Comparison of ENCODE assay signal across 9 cellular contexts in genomic region chr5:160685695-160686094, GRCh38.
DNase-seq lines count a peak whose midpoint lies in the region; ATAC-seq and TF ChIP-seq lines count a peak whose summit lies in the region.
"Had no signal": no experiment of that assay in that cellular context is flagged by ENCODE, and none has a peak within 500 bp of the region (broad histone marks: within the 10 kb centered on the region; RNA-seq: fewer than 3 reads in every experiment).

No MANE protein-coding gene starts in this region.

- no peak for TF ChIP-seq POLR2A in sigmoid colon (IDR thresholded peaks at IDR 0.05)

- H3K4me3 ChIP-seq in GM12864 (ENCODE audit: low read depth, low read length) (no peak overlapping the region), hepatocyte (no peak overlapping the region), sigmoid colon (no peak overlapping the region)
- H3K4me3 ChIP-seq: cardiac muscle cell had no signal

- H3K27me3 ChIP-seq in hepatocyte = no peaks in the 10 kb centered on the region
- H3K27me3 ChIP-seq in sigmoid colon = no peaks in the 10 kb centered on the region

- intact Hi-C loops in sigmoid colon (cut with DNase I) = no loop called here

- TF ChIP-seq EP300 in sigmoid colon (IDR thresholded peaks at IDR 0.05) = no peak

- H3K9me3 ChIP-seq in hepatocyte (ENCODE audit: low read depth) (no peaks in the 10 kb centered on the region), sigmoid colon (peaks cover 0 to 1% (median 0%) of the 10 kb centered on the region in 4 donors)

- no peak for DNase-seq in GM12864 (ENCODE audit: low read depth)
- DNase-seq in LoVo (ENCODE audit: low spot score) = peak; percentile 37
- DNase-seq in hepatocyte (ENCODE audit: low spot score) = peak; percentile 47
- DNase-seq in NCI-H510A (lab: John Stamatoyannopoulos, UW) = no peak
- DNase-seq in sigmoid colon = no peak
- DNase-seq in NCI-H510A treated with DMSO at 0.1 percent for 48 hours (lab: John Stamatoyannopoulos, UW) = no peak
- no peak for DNase-seq in T-helper 1 cell

- 46% methylated on average over 6 of the region's 6 CpGs for WGBS in hepatocyte (ENCODE audit: low lambda C conversion rate, missing lambda C conversion rate)
- 13 to 33% methylated on average over 6 of the region's 6 CpGs for WGBS in sigmoid colon, 2 donors

- ATAC-seq in GM21619 (IDR thresholded peaks at IDR 0.05; ENCODE audit: unreplicated experiment) = peak; percentile 89

- no peaks in the 10 kb centered on the region for H3K9me2 ChIP-seq in hepatocyte (replicated peaks; ENCODE audit: insufficient read depth)

- no peaks in the 10 kb centered on the region for H3K4me1 ChIP-seq in hepatocyte (ENCODE audit: insufficient read depth)
- no peaks in the 10 kb centered on the region for H3K4me1 ChIP-seq in sigmoid colon

- no peaks in the 10 kb centered on the region for H3K79me2 ChIP-seq in hepatocyte

- H3K4me2 ChIP-seq in hepatocyte = no peak overlapping the region

- H3K27ac ChIP-seq in hepatocyte (peak overlapping the region; percentile 22), sigmoid colon (no peak overlapping the region)
- H3K27ac ChIP-seq: cardiac muscle cell had no signal

- no peaks in the 10 kb centered on the region for H3K36me3 ChIP-seq in hepatocyte (replicated peaks; ENCODE audit: insufficient read depth, low read depth)
- H3K36me3 ChIP-seq in sigmoid colon = no peaks in the 10 kb centered on the region
- H3K36me3 ChIP-seq: cardiac muscle cell had no signal

- no peaks in the 10 kb centered on the region for H4K20me1 ChIP-seq in hepatocyte (ENCODE audit: insufficient read depth, poor library complexity, severe bottlenecking)

- TF ChIP-seq CTCF in GM12864 (IDR thresholded peaks at IDR 0.05; ENCODE audit: low read depth, low read length, missing control alignments) (peak; percentile 47), hepatocyte (IDR thresholded peaks at IDR 0.05; ENCODE audit: poor library complexity) (peak; percentile 48), sigmoid colon (IDR thresholded peaks at IDR 0.05) (peak in 1 of 4 experiments; percentile 24)

- H2AFZ ChIP-seq in hepatocyte = no peak overlapping the region

Comparison
In these comparisons a context has a peak if more than half of its experiments do, and no peak if none do; other contexts are left out.
1. DNase-seq: peak in LoVo (single experiment) and hepatocyte (single experiment); none in GM12864 (single experiment), NCI-H510A (single experiment), sigmoid colon (single experiment), NCI-H510A treated with DMSO at 0.1 percent for 48 hours (single experiment) and T-helper 1 cell (0 of 5).